ENCODE assay signal across 3 cellular contexts in genomic region chr11:98456281-98456680, GRCh38.
TF ChIP-seq lines count a peak whose summit lies in the region.

No MANE protein-coding gene starts in this region.

TF ChIP-seq in GM23338, 12 proteins besides CTCF, POLR2A, EP300 and RAD21:
- TF ChIP-seq STAT1 (IDR thresholded peaks at IDR 0.05; ENCODE audit: unreplicated experiment), result no peak
- no peak for TF ChIP-seq REST (IDR thresholded peaks at IDR 0.05; ENCODE audit: unreplicated experiment)

TF ChIP-seq in WTC11, 78 proteins besides CTCF, POLR2A, EP300 and RAD21 (continues in another document):
- TF ChIP-seq HMGXB4 (CRISPR knock-in tag; IDR thresholded peaks at IDR 0.05), result no peak
- TF ChIP-seq SMAD4 (CRISPR knock-in tag; IDR thresholded peaks at IDR 0.05), result no peak
- TF ChIP-seq TEAD1 (CRISPR knock-in tag; IDR thresholded peaks at IDR 0.05), result no peak
- TF ChIP-seq ARID4B (CRISPR knock-in tag; IDR thresholded peaks at IDR 0.05; ENCODE audit: borderline replicate concordance), result no peak
- no peak for TF ChIP-seq E2F4 (CRISPR knock-in tag; IDR thresholded peaks at IDR 0.05; ENCODE audit: borderline replicate concordance, low read depth)
- TF ChIP-seq ZNF317 (CRISPR knock-in tag; IDR thresholded peaks at IDR 0.05; ENCODE audit: borderline replicate concordance, low read depth), result no peak
- no peak for TF ChIP-seq ATF3 (CRISPR knock-in tag; conservative IDR thresholded peaks at IDR 0.05)
- TF ChIP-seq ETV6 (CRISPR knock-in tag; IDR thresholded peaks at IDR 0.05), result no peak
- TF ChIP-seq NR2C2 (CRISPR knock-in tag; IDR thresholded peaks at IDR 0.05), result no peak
- TF ChIP-seq ATF2 (CRISPR knock-in tag; IDR thresholded peaks at IDR 0.05; ENCODE audit: borderline replicate concordance, low read depth), result no peak
- no peak for TF ChIP-seq JUN (CRISPR knock-in tag; IDR thresholded peaks at IDR 0.05)
- TF ChIP-seq ERG (CRISPR knock-in tag; IDR thresholded peaks at IDR 0.05), result no peak
- no peak for TF ChIP-seq MXD4 (CRISPR knock-in tag; IDR thresholded peaks at IDR 0.05; ENCODE audit: borderline replicate concordance)

TF ChIP-seq in H1, 55 proteins besides CTCF, POLR2A, EP300 and RAD21 (continued from another document):
- TF ChIP-seq NANOG (IDR thresholded peaks at IDR 0.05; ENCODE audit: insufficient read depth, low read depth, low read length, poor library complexity, severe bottlenecking), result no peak
- no peak for TF ChIP-seq TEAD4 (IDR thresholded peaks at IDR 0.05; ENCODE audit: low read depth, low read length)
- no peak for TF ChIP-seq RFX5 (IDR thresholded peaks at IDR 0.05; ENCODE audit: borderline replicate concordance, low read depth, low read length)
- no peak for TF ChIP-seq MAX (IDR thresholded peaks at IDR 0.05)
- no peak for TF ChIP-seq TCF12 (IDR thresholded peaks at IDR 0.05; ENCODE audit: low read depth, low read length)
- TF ChIP-seq SP4 (IDR thresholded peaks at IDR 0.05; ENCODE audit: low read length), result no peak
- no peak for TF ChIP-seq SAP30 (IDR thresholded peaks at IDR 0.05; ENCODE audit: insufficient read depth, insufficient replicate concordance, low read length)
- no peak for TF ChIP-seq SUZ12 (IDR thresholded peaks at IDR 0.05; ENCODE audit: low read length)
- TF ChIP-seq KDM1A (IDR thresholded peaks at IDR 0.05; ENCODE audit: borderline replicate concordance, low read length), result no peak
- no peak for TF ChIP-seq FOSL1 (IDR thresholded peaks at IDR 0.05; ENCODE audit: insufficient read depth, low read depth, low read length)
- no peak for TF ChIP-seq NRF1 (IDR thresholded peaks at IDR 0.05; ENCODE audit: low read depth, low read length)
- no peak for TF ChIP-seq CTBP2 (IDR thresholded peaks at IDR 0.05; ENCODE audit: borderline replicate concordance, insufficient read depth, insufficient read length, low read length)
- no peak for TF ChIP-seq HDAC6 (IDR thresholded peaks at IDR 0.05; ENCODE audit: low read depth, low read length)
- TF ChIP-seq TBP (IDR thresholded peaks at IDR 0.05; ENCODE audit: low read depth, low read length), result no peak
- TF ChIP-seq SRF (IDR thresholded peaks at IDR 0.05; ENCODE audit: low read depth, low read length), result no peak
TF ChIP-seq in H1: peak in this region for 0.
